In the genomic region with DNA sequence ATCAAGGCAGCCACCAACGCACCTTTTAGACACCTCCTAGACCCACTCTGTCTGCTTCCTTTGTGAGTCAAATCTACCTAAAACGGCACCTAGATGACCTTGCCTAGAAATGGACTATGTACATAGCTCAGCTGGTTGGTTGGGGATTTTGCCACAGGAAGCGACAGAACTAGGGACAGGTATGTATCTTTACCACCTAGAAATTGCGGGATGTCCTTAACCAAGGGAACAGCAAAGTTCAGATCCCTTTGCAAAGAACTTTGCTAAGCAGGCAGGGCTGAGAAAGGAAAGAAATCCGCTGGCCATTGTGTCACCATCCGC, we compare ENCODE assay signal across 9 cellular contexts. TPM values are rescaled to one million over a fixed set of nuclear protein-coding genes. Genes with fewer than 3 reads are reported as not detected.
A peak's percentile ranks its signal among the peaks of the same experiment; 100 is the strongest.
DNase-seq lines count a peak whose midpoint lies in the region; ATAC-seq, FAIRE-seq and TF ChIP-seq lines count a peak whose summit lies in the region.
"Had no signal": no experiment of that assay in that cellular context is flagged by ENCODE, and none has a peak within 500 bp of the region (broad histone marks: within the 10 kb centered on the region; RNA-seq: fewer than 3 reads in every experiment).

No MANE protein-coding gene starts in this region.

- H3K79me2 ChIP-seq in endothelial cell of umbilical vein (ENCODE audit: control insufficient read depth, insufficient read depth, low read length) (peaks cover 28% of the 10 kb centered on the region), neural progenitor cell (ENCODE audit: low read depth) (peaks cover 29% of the 10 kb centered on the region)

- H3K4me2 ChIP-seq in endothelial cell of umbilical vein (ENCODE audit: insufficient read depth, low read length) (peak overlapping the region; percentile 84), neural progenitor cell (peak overlapping the region; percentile 91)

- H3K36me3 ChIP-seq in CD4-positive, CD25-positive, alpha-beta regulatory T cell (ENCODE audit: control insufficient read depth, insufficient read depth, low read length) = no peaks in the 10 kb centered on the region
- H3K36me3 ChIP-seq in Panc1 (ENCODE audit: control insufficient read depth, insufficient read depth, low read length) (peaks cover 4% of the 10 kb centered on the region; the same call in 1 of the 2 replicates), endothelial cell of umbilical vein (ENCODE audit: control insufficient read depth in 2 of 2, extremely low read depth in 1 of 2, insufficient read depth in 2 of 2, low read length in 2 of 2) (no peaks in the 10 kb centered on the region), neural progenitor cell (no peaks in the 10 kb centered on the region), small intestine (ENCODE audit: control insufficient read depth in 2 of 2, insufficient read depth in 2 of 2, low read length in 2 of 2) (no peaks in the 10 kb centered on the region)

- dilution Hi-C loops in endothelial cell of umbilical vein (cut with MboI; ENCODE audit: extremely low pct_ligation_motif_present, low sequenced_read_pairs) = no loop called here

- H3K27ac Mint-ChIP-seq in CD4-positive, CD25-positive, alpha-beta regulatory T cell = no peak overlapping the region
- H3K27ac Mint-ChIP-seq in neural progenitor cell = no peak overlapping the region
- H3K27ac Mint-ChIP-seq: activated CD4-positive, alpha-beta T cell treated with anti-CD3 and anti-CD28 coated beads for 36 hours had no signal

- CTCF ChIA-PET in Panc1 (lab: Charles Lee) (no interaction called here), endothelial cell of umbilical vein (lab: Charles Lee) (interaction anchor here (0.9 to 7.4 kb wide), 11 partner anchors 11 to 740 kb away, joined by 3 to 78 read pairs (median 14); no protein-coding TSS in a partner anchor)

- peaks cover 85% of the 10 kb centered on the region for H3K27me3 Mint-ChIP-seq in CD4-positive, CD25-positive, alpha-beta regulatory T cell
- H3K27me3 Mint-ChIP-seq in neural progenitor cell (ENCODE audit: insufficient read depth, low read depth) = peaks cover 5% of the 10 kb centered on the region

- H3K27me3 ChIP-seq in CD4-positive, CD25-positive, alpha-beta regulatory T cell (ENCODE audit: control insufficient read depth, insufficient read depth, low read length) = peaks cover 35% of the 10 kb centered on the region
- no peaks in the 10 kb centered on the region for H3K27me3 ChIP-seq in Panc1 (ENCODE audit: control insufficient read depth, insufficient read depth, low read length)
- no peaks in the 10 kb centered on the region for H3K27me3 ChIP-seq in endothelial cell of umbilical vein (ENCODE audit: control insufficient read depth in 2 of 2, insufficient read depth in 2 of 2, low read length in 2 of 2)
- H3K27me3 ChIP-seq in neural progenitor cell = no peaks in the 10 kb centered on the region
- no peaks in the 10 kb centered on the region for H3K27me3 ChIP-seq in small intestine (ENCODE audit: control insufficient read depth in 2 of 2, insufficient read depth in 2 of 2, low read length in 2 of 2)

- H3K4me1 ChIP-seq in CD4-positive, CD25-positive, alpha-beta regulatory T cell (ENCODE audit: control insufficient read depth, insufficient read depth, low read length, poor library complexity, severe bottlenecking) = peaks cover 27% of the 10 kb centered on the region
- H3K4me1 ChIP-seq in Panc1 (ENCODE audit: control insufficient read depth, insufficient read depth, low read length) (peaks cover 18% of the 10 kb centered on the region), endothelial cell of umbilical vein (ENCODE audit: control insufficient read depth, extremely low read depth, insufficient read depth, low read length) (peaks cover 49% of the 10 kb centered on the region), neural progenitor cell (peaks cover 29% of the 10 kb centered on the region), small intestine (ENCODE audit: control insufficient read depth in 2 of 2, insufficient read depth in 1 of 2, low read depth in 1 of 2, low read length in 1 of 2) (peaks cover 0 to 4% of the 10 kb centered on the region in 2 donors)

- 58 to 70% (median 62%) methylated on average over 6 of the region's 6 CpGs for WGBS in small intestine, 3 donors

- TF ChIP-seq CTCF in Panc1 (IDR thresholded peaks at IDR 0.05) (no peak), endothelial cell of umbilical vein (IDR thresholded peaks at IDR 0.05; ENCODE audit: extremely low read depth in 1 of 2, insufficient read depth in 1 of 2, low read depth in 1 of 2, low read length in 2 of 2) (no peak), neural progenitor cell (IDR thresholded peaks at IDR 0.05) (no peak)

- no peak for ATAC-seq in CD4-positive, CD25-positive, alpha-beta regulatory T cell (ENCODE audit: low read depth in 2 of 2)
- ATAC-seq in Panc1 = no peak
- ATAC-seq in HG03565 (IDR thresholded peaks at IDR 0.05; ENCODE audit: unreplicated experiment) = no peak
- ATAC-seq: activated CD4-positive, alpha-beta T cell treated with anti-CD3 and anti-CD28 coated beads for 36 hours had no signal

- in situ Hi-C loops in Panc1 (cut with HindIII; ENCODE audit: low pct_unique_long_range_greater_than_20kb, low sequenced_read_pairs) = no loop called here

- no peaks in the 10 kb centered on the region for H3K9me3 Mint-ChIP-seq in CD4-positive, CD25-positive, alpha-beta regulatory T cell
- H3K9me3 Mint-ChIP-seq in neural progenitor cell = no peaks in the 10 kb centered on the region

- DNase-seq in CD4-positive, CD25-positive, alpha-beta regulatory T cell = no peak
- DNase-seq in Panc1 (ENCODE audit: low read depth, low spot score) (no peak), endothelial cell of umbilical vein (ENCODE audit: low read depth, low spot score) (no peak), neural progenitor cell (ENCODE audit: low spot score) (no peak), glomerular visceral epithelial cell (ENCODE audit: extremely low spot score) (no peak), small intestine (no peak), NCI-H146 treated with DMSO at 0.1 percent for 48 hours (lab: John Stamatoyannopoulos, UW; ENCODE audit: unreplicated experiment) (no peak)

- H2AFZ ChIP-seq in endothelial cell of umbilical vein (ENCODE audit: low read depth, low read length) (peak overlapping the region; percentile 24), neural progenitor cell (replicated peaks) (peak overlapping the region; percentile 77)

- H3K4me3 Mint-ChIP-seq in CD4-positive, CD25-positive, alpha-beta regulatory T cell = peak overlapping the region in 3 of 4 donors; percentile 15 to 89 (median 88)
- no peak overlapping the region for H3K4me3 Mint-ChIP-seq in neural progenitor cell

- H3F3A ChIP-seq in neural progenitor cell (ENCODE audit: low read depth) = peaks cover 17% of the 10 kb centered on the region

- BruUV-seq in Panc1 (replicated peaks; lab: Mats Ljungman, UMichigan) (no TSS peak), endothelial cell of umbilical vein (replicated peaks; lab: Mats Ljungman, UMichigan) (no TSS peak)

- H3K9me1 ChIP-seq in endothelial cell of umbilical vein (replicated peaks; ENCODE audit: control insufficient read depth, extremely low read depth, insufficient read depth, low read length) = no peaks in the 10 kb centered on the region

- POLR2A ChIA-PET in Panc1 (lab: Charles Lee) = no interaction called here
- POLR2A ChIA-PET in endothelial cell of umbilical vein (lab: Charles Lee) = no interaction called here

- TF ChIP-seq POLR2A in endothelial cell of umbilical vein (IDR thresholded peaks at IDR 0.05; ENCODE audit: low read depth, low read length) = no peak

- H3K9me3 ChIP-seq in CD4-positive, CD25-positive, alpha-beta regulatory T cell (ENCODE audit: control insufficient read depth in 2 of 2, low read length in 2 of 2) = no peaks in the 10 kb centered on the region
- no peaks in the 10 kb centered on the region for H3K9me3 ChIP-seq in Panc1 (ENCODE audit: control insufficient read depth, insufficient read depth, low read depth, low read length)
- H3K9me3 ChIP-seq in endothelial cell of umbilical vein (replicated peaks; ENCODE audit: control insufficient read depth, insufficient read depth, low read length) = no peaks in the 10 kb centered on the region
- no peaks in the 10 kb centered on the region for H3K9me3 ChIP-seq in neural progenitor cell (ENCODE audit: low read depth)
- no peaks in the 10 kb centered on the region for H3K9me3 ChIP-seq in small intestine (ENCODE audit: control insufficient read depth, low read depth)

- intact Hi-C loops in Panc1 (cut with micrococcal nuclease; ENCODE audit: unreplicated experiment) (loop anchor here (10.0 kb wide), 3 partner anchors 248 to 1048 kb away; no protein-coding TSS in a partner anchor), endothelial cell of umbilical vein (cut with micrococcal nuclease) (loop anchor here (1.0 to 5.0 kb wide), 7 partner anchors 315 to 657 kb away; no protein-coding TSS in a partner anchor)

- no peaks in the 10 kb centered on the region for H3K36me3 Mint-ChIP-seq in CD4-positive, CD25-positive, alpha-beta regulatory T cell
- H3K36me3 Mint-ChIP-seq in neural progenitor cell = no peaks in the 10 kb centered on the region

- FAIRE-seq in endothelial cell of umbilical vein (lab: Jason Lieb, UNC) = no peak
- FAIRE-seq in small intestine (lab: Jason Lieb, UNC) = no peak

- H3K9ac ChIP-seq in endothelial cell of umbilical vein (replicated peaks; ENCODE audit: extremely low read depth, insufficient read depth, low read length) (peak overlapping the region; percentile 82), neural progenitor cell (no peak overlapping the region)

- H3K4me1 Mint-ChIP-seq in CD4-positive, CD25-positive, alpha-beta regulatory T cell = peaks cover 7 to 28% (median 18%) of the 10 kb centered on the region in 4 donors
- peaks cover 40% of the 10 kb centered on the region for H3K4me1 Mint-ChIP-seq in neural progenitor cell

- H3K27ac ChIP-seq in CD4-positive, CD25-positive, alpha-beta regulatory T cell (ENCODE audit: insufficient read depth, low read length, poor library complexity, severe bottlenecking) = no peak overlapping the region
- H3K27ac ChIP-seq in Panc1 (ENCODE audit: low read length) (peak overlapping the region; percentile 78; the same call in 1 of the 2 replicates), endothelial cell of umbilical vein (ENCODE audit: insufficient read depth, low read depth, low read length) (peak overlapping the region; percentile 91), neural progenitor cell (no peak overlapping the region), small intestine (ENCODE audit: low read depth in 1 of 2, low read length in 1 of 2) (peak overlapping the region in 1 of 2 donors; percentile 96)

- H3K4me3 ChIP-seq in CD4-positive, CD25-positive, alpha-beta regulatory T cell (ENCODE audit: low read depth, low read length) = no peak overlapping the region
- H3K4me3 ChIP-seq in Panc1 (ENCODE audit: low read depth in 2 of 2, low read length in 2 of 2) (0 out of 4 replicates have a peak overlapping the region, but pooled peaks of 1 of the 2 experiments have one; percentile 79), endothelial cell of umbilical vein (replicated peaks in 1 of 3; ENCODE audit: insufficient read depth in 1 of 3, low read depth in 1 of 3, low read length in 3 of 3) (no peak overlapping the region), neural progenitor cell (no peak overlapping the region), small intestine (ENCODE audit: low read depth in 1 of 2, low read length in 2 of 2) (no peak overlapping the region)

- H4K20me1 ChIP-seq in endothelial cell of umbilical vein (replicated peaks; ENCODE audit: control insufficient read depth, extremely low read depth, insufficient read depth, low read length) = no peaks in the 10 kb centered on the region
- peaks cover 28% of the 10 kb centered on the region for H4K20me1 ChIP-seq in neural progenitor cell (ENCODE audit: low read depth)

RNA-seq across cellular contexts. Expression of gene ENC1, which starts 2.0 kb away (rescaled TPM):
- 6.8 TPM for total RNA-seq in CD4-positive, CD25-positive, alpha-beta regulatory T cell
- under 1 TPM in 3 of 4 donors, not detected in 1; 0.10 to 0.69 (median 0.26) TPM for polyA plus RNA-seq in CD4-positive, CD25-positive, alpha-beta regulatory T cell
- total RNA-seq in Panc1 (2021; ENCODE audit: unreplicated experiment) = 37.0 TPM
- 26.9 TPM for polyA plus RNA-seq in Panc1 (2012; ENCODE audit: insufficient read length)
- total RNA-seq in endothelial cell of umbilical vein = 42.2 and 53.6 TPM in 2 replicates
- polyA plus RNA-seq in endothelial cell of umbilical vein = 53.3 and 59.7 TPM in 2 replicates
- polyA plus RNA-seq in endothelial cell of umbilical vein (2011; cell fraction: cytosol; rRNA removed) = 31.4 and 32.4 TPM in 2 replicates
- 169 and 182 TPM in 2 replicates for polyA plus RNA-seq in endothelial cell of umbilical vein (2011; cell fraction: nucleus; rRNA removed)
- 33.7 and 52.2 TPM in 2 replicates for polyA plus RNA-seq in endothelial cell of umbilical vein (2012)
- polyA minus RNA-seq in endothelial cell of umbilical vein = 116 and 122 TPM in 2 replicates
- not detected for polyA minus RNA-seq in endothelial cell of umbilical vein (2011; cell fraction: cytosol; rRNA and poly(A)+ RNA removed)
- polyA minus RNA-seq in endothelial cell of umbilical vein (2011; cell fraction: nucleus; rRNA and poly(A)+ RNA removed) = 133 and 151 TPM in 2 replicates
- 73.8 and 146 TPM in 2 replicates for total RNA-seq in neural progenitor cell (ENCODE audit: low replicate concordance)
- polyA plus RNA-seq in small intestine = 10 to 100 TPM in 2 of 3 donors, 1 to 10 TPM in 1; 6.8 to 20.0 (median 13.9) TPM

RNA-seq across cellular contexts. Expression of gene HEXB, which starts 42.5 kb away (rescaled TPM):
- 41.9 TPM for total RNA-seq in CD4-positive, CD25-positive, alpha-beta regulatory T cell
- polyA plus RNA-seq in CD4-positive, CD25-positive, alpha-beta regulatory T cell = 100 to 1,000 TPM; 102 to 128 (median 120) TPM
- total RNA-seq in Panc1 (2021; ENCODE audit: unreplicated experiment) (248 TPM), endothelial cell of umbilical vein (176 and 182 TPM in 2 replicates), neural progenitor cell (ENCODE audit: low replicate concordance) (56.3 and 65.6 TPM in 2 replicates)
- 123 TPM for polyA plus RNA-seq in Panc1 (2012; ENCODE audit: insufficient read length)
- polyA plus RNA-seq in endothelial cell of umbilical vein (126 and 128 TPM in 2 replicates), small intestine (100 to 1,000 TPM in 2 of 3 donors, 10 to 100 TPM in 1; 63.5 to 114 (median 109) TPM)
- polyA plus RNA-seq in endothelial cell of umbilical vein (2011; cell fraction: cytosol; rRNA removed) = 119 and 132 TPM in 2 replicates
- 64.9 and 99.7 TPM in 2 replicates for polyA plus RNA-seq in endothelial cell of umbilical vein (2011; cell fraction: nucleus; rRNA removed)
- 155 and 240 TPM in 2 replicates for polyA plus RNA-seq in endothelial cell of umbilical vein (2012)
- polyA minus RNA-seq in endothelial cell of umbilical vein = 102 and 124 TPM in 2 replicates
- polyA minus RNA-seq in endothelial cell of umbilical vein (2011; cell fraction: cytosol; rRNA and poly(A)+ RNA removed) = 57.9 TPM
- polyA minus RNA-seq in endothelial cell of umbilical vein (2011; cell fraction: nucleus; rRNA and poly(A)+ RNA removed) = 35.3 and 39.2 TPM in 2 replicates

Comparison
In these comparisons a context has a peak if more than half of its experiments do, and no peak if none do; other contexts are left out.
1. H3K27ac ChIP-seq: peak in Panc1 (single experiment) and endothelial cell of umbilical vein (single experiment); none in CD4-positive, CD25-positive, alpha-beta regulatory T cell (single experiment) and neural progenitor cell (single experiment).